8 cellular contexts compared by ENCODE assay signal in the genomic region with DNA sequence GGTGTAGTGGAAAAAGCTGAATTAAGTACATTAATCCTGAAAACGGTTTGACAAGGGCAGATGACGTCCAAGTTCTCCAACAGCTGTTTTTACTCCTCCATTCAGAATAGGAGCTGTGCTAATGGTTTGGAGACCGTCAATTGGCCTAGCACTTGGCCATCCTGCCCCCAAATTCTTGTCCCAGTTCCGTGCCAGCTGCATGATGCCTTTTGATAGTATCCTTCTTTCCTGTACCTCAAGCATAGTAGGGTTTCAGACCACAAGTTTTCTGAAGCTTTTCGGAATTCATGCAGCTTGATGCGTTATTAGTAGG. TPM values are rescaled to one million over a fixed set of nuclear protein-coding genes. Genes with fewer than 3 reads are reported as not detected.
A peak's percentile ranks its signal among the peaks of the same experiment; 100 is the strongest.
DNase-seq lines count a peak whose midpoint lies in the region; ATAC-seq and TF ChIP-seq lines count a peak whose summit lies in the region.

No MANE protein-coding gene starts in this region.

- DNase-seq in activated T-cell treated with anti-CD3 and anti-CD28 coated beads, Interleukin-2, amount 50 U/mL, for 72 hours, result no peak
- DNase-seq in activated T-cell treated with anti-CD3 and anti-CD28 coated beads for 4 hours, result no peak
- no peak for DNase-seq in effector memory CD8-positive, alpha-beta T cell
- no peak for DNase-seq in dedifferentiated amniotic fluid mesenchymal stem cell (ENCODE audit: extremely low spot score)

- peak overlapping the region; percentile 94 for H2AFZ ChIP-seq in OCI-LY3 (ENCODE audit: low read depth, low read length)

- H3K4me2 ChIP-seq in OCI-LY3 (ENCODE audit: low read length), result peak overlapping the region; percentile 92

- peaks cover 8% of the 10 kb centered on the region for H3K79me2 ChIP-seq in OCI-LY3 (ENCODE audit: low read length)

- H3K9me3 Mint-ChIP-seq in activated T-cell treated with anti-CD3 and anti-CD28 coated beads, Interleukin-2, amount 50 U/mL, for 72 hours, result no peaks in the 10 kb centered on the region
- no peaks in the 10 kb centered on the region for H3K9me3 Mint-ChIP-seq in effector memory CD8-positive, alpha-beta T cell

- H3K9me3 ChIP-seq in OCI-LY3 (ENCODE audit: insufficient read depth, low read length) (no peaks in the 10 kb centered on the region), mucosa of stomach (ENCODE audit: control insufficient read depth, low read length) (no peaks in the 10 kb centered on the region)

- ATAC-seq in activated T-cell treated with anti-CD3 and anti-CD28 coated beads, Interleukin-2, amount 50 U/mL, for 72 hours (replicated peaks in 1 of 2), result peak in 1 of 2 donors; percentile 6
- ATAC-seq in effector memory CD8-positive, alpha-beta T cell (replicated peaks), result no peak
- ATAC-seq in GM18858 (IDR thresholded peaks at IDR 0.05; ENCODE audit: unreplicated experiment) (no peak), GM21786 (IDR thresholded peaks at IDR 0.05; ENCODE audit: unreplicated experiment) (no peak)

- TF ChIP-seq CTCF in OCI-LY3 (IDR thresholded peaks at IDR 0.05; ENCODE audit: low read depth, low read length), result no peak

- H3K4me1 ChIP-seq in OCI-LY3 (ENCODE audit: low read length), result peaks cover 14% of the 10 kb centered on the region
- H3K4me1 ChIP-seq in mucosa of stomach (ENCODE audit: control insufficient read depth, insufficient read depth, low read length), result peaks cover 23% of the 10 kb centered on the region

- H3K4me3 ChIP-seq in OCI-LY3 (ENCODE audit: low read length) (peak overlapping the region; percentile 93), mucosa of stomach (ENCODE audit: low read length) (peak overlapping the region; percentile 84)

- peak overlapping the region; percentile 22; the same call in 1 of the 2 replicates for H3K27ac ChIP-seq in OCI-LY3 (ENCODE audit: low read length)

- no peaks in the 10 kb centered on the region for H3K36me3 Mint-ChIP-seq in activated T-cell treated with anti-CD3 and anti-CD28 coated beads, Interleukin-2, amount 50 U/mL, for 72 hours (ENCODE audit: insufficient read depth in 2 of 2)
- H3K36me3 Mint-ChIP-seq in effector memory CD8-positive, alpha-beta T cell (ENCODE audit: insufficient read depth), result no peaks in the 10 kb centered on the region

- no peaks in the 10 kb centered on the region for H4K20me1 ChIP-seq in OCI-LY3 (ENCODE audit: insufficient read depth, low read length)

- no peaks in the 10 kb centered on the region for H3K36me3 ChIP-seq in OCI-LY3 (replicated peaks; ENCODE audit: low read depth, low read length)
- H3K36me3 ChIP-seq in mucosa of stomach (ENCODE audit: control insufficient read depth, insufficient read depth, low read length), result no peaks in the 10 kb centered on the region

- peak overlapping the region; percentile 92 for H3K9ac ChIP-seq in OCI-LY3 (ENCODE audit: low read length)
- peak overlapping the region; percentile 75 for H3K9ac ChIP-seq in mucosa of stomach (ENCODE audit: low read length)

- peak overlapping the region; percentile 17 for H3K27ac Mint-ChIP-seq in activated T-cell treated with anti-CD3 and anti-CD28 coated beads, Interleukin-2, amount 50 U/mL, for 72 hours
- peak overlapping the region in 1 of 2 donors; percentile 65 for H3K27ac Mint-ChIP-seq in effector memory CD8-positive, alpha-beta T cell

- H3K27me3 ChIP-seq in OCI-LY3 (ENCODE audit: low read depth, low read length) (peaks cover 14% of the 10 kb centered on the region), mucosa of stomach (ENCODE audit: control insufficient read depth, insufficient read depth, low read length) (no peaks in the 10 kb centered on the region)

- no peaks in the 10 kb centered on the region for H3K27me3 Mint-ChIP-seq in activated T-cell treated with anti-CD3 and anti-CD28 coated beads, Interleukin-2, amount 50 U/mL, for 72 hours (ENCODE audit: low read depth)
- no peaks in the 10 kb centered on the region for H3K27me3 Mint-ChIP-seq in effector memory CD8-positive, alpha-beta T cell

- peaks cover 32% of the 10 kb centered on the region for H3K4me1 Mint-ChIP-seq in activated T-cell treated with anti-CD3 and anti-CD28 coated beads, Interleukin-2, amount 50 U/mL, for 72 hours (ENCODE audit: low read depth)
- H3K4me1 Mint-ChIP-seq in effector memory CD8-positive, alpha-beta T cell (ENCODE audit: low read depth in 2 of 2), result peaks cover 7 to 14% of the 10 kb centered on the region in 2 donors

- H3K4me3 Mint-ChIP-seq in activated T-cell treated with anti-CD3 and anti-CD28 coated beads, Interleukin-2, amount 50 U/mL, for 72 hours, result peak overlapping the region; percentile 86 to 95
- peak overlapping the region; percentile 86 to 94 for H3K4me3 Mint-ChIP-seq in effector memory CD8-positive, alpha-beta T cell

RNA-seq across cellular contexts. Expression of a gene that starts 0.6 kb away (rescaled TPM):
- total RNA-seq in activated T-cell treated with anti-CD3 and anti-CD28 coated beads, Interleukin-2, amount 50 U/mL, for 72 hours, result 100 to 1,000 TPM; 117 to 124 TPM
